In the genomic region with DNA sequence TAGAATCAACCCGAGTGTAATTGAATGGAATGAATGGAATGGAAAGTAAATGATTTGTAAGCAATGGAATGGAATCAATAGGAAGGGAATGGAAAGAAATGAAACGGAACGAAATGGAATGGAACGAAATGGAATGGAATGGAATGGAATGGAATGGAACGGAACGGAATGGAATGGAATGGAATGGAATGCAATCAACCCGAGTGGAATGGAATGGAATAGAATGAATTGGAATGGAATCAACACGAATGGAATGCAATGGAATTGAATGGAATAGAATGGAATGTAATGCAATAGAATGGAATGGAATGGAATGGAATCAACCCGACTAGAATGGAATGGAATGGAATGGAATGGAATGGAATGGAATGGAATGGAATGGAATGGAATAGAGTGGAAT, we compare ENCODE assay signal across 8 cellular contexts.
DNase-seq lines count a peak whose midpoint lies in the region; ATAC-seq and TF ChIP-seq lines count a peak whose summit lies in the region.
"Not testable (repeated sequence)": the region's sequence is repeated elsewhere in the genome, so short reads cannot be mapped to it uniquely, and the experiment has no call there.

No MANE protein-coding gene starts in this region.

- H3K4me3 ChIP-seq in AG10803 (ENCODE audit: low read length); lower lobe of right lung: not testable (repeated sequence)

- TF ChIP-seq CTCF in AG10803 (conservative IDR thresholded peaks at IDR 0.05; ENCODE audit: low read length); lower lobe of right lung (IDR thresholded peaks at IDR 0.05): not testable (repeated sequence)

- ATAC-seq in GM19455 (IDR thresholded peaks at IDR 0.05; ENCODE audit: unreplicated experiment) (peak; percentile 39), HG03175 (IDR thresholded peaks at IDR 0.05; ENCODE audit: unreplicated experiment) (peak; percentile 26), esophagus mucosa (peak; percentile 49), left ventricle myocardium superior (peak; percentile 52), lower lobe of right lung (peak; percentile 41 to 58)

- intact Hi-C loops in left ventricle myocardium superior (cut with micrococcal nuclease); lower lobe of right lung (cut with DNase I): not testable (repeated sequence)

- not testable (repeated sequence) for H3K4me1 ChIP-seq in lower lobe of right lung

- H3K36me3 ChIP-seq in lower lobe of right lung: not testable (repeated sequence)

- H3K9me3 ChIP-seq in lower lobe of right lung: not testable (repeated sequence)

- not testable (repeated sequence) for H3K27ac ChIP-seq in lower lobe of right lung

- not testable (repeated sequence) for H3K27me3 ChIP-seq in lower lobe of right lung (ENCODE audit: low read depth)

- DNase-seq in AG10803 (ENCODE audit: low read depth) (peak; percentile 22), amniotic epithelial cell (ENCODE audit: low read depth) (peak; percentile 21), renal cortical epithelial cell (ENCODE audit: low read depth) (peak; percentile 48)
- not testable (repeated sequence) for DNase-seq in left ventricle myocardium superior, lower lobe of right lung
